1 cellular context compared by ENCODE assay signal in genomic region chr9:136364942-136365774, GRCh38.
A peak's percentile ranks its signal among the peaks of the same experiment; 100 is the strongest.
TF ChIP-seq lines count a peak whose summit lies in the region.

No MANE protein-coding gene starts in this region.

TF ChIP-seq in HepG2, 621 proteins besides CTCF, POLR2A, EP300 and RAD21:
- TF ChIP-seq AGO2 (optimal IDR thresholded peaks at IDR 0.05; ENCODE audit: low read depth, low read length), result peak; percentile 73
- peak; percentile 93 for TF ChIP-seq ZBTB33 (CRISPR knock-in tag; IDR thresholded peaks at IDR 0.05)
- no peak for TF ChIP-seq PCBP1 (IDR thresholded peaks at IDR 0.05; ENCODE audit: borderline replicate concordance, low read depth, low read length)
- 0 out of 2 replicates have a peak, but pooled peaks have one; percentile 4 for TF ChIP-seq RBFOX2 (IDR thresholded peaks at IDR 0.05; ENCODE audit: low read depth, low read length)
